21 cellular contexts compared by ENCODE assay signal in the genomic region with DNA sequence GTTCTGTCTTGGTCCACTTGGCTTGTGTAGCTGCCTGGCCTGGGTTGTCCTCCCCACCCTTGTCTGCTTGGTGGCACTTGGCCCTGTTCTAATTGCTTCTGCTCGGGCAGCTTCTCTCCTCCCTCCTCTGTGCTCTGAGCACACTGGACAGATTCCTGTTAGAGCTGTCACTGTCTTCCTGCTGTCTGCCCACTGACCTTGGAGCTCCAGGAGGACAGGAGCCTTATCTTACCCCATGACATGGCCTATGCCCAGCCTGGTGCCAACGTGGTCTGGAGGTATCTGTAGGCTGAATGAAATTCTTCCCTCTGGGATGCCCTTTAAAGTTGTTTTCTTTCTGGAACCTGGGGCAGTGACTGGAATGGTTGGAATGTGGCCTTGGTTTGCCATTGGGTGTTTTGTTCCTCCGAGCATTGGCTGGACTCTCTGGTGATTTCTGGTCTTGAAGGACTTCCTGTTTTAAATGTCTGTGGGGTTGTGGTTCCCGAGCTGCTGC.
A peak's percentile ranks its signal among the peaks of the same experiment; 100 is the strongest.
DNase-seq lines count a peak whose midpoint lies in the region; ATAC-seq and TF ChIP-seq lines count a peak whose summit lies in the region.
"Had no signal": no experiment of that assay in that cellular context is flagged by ENCODE, and none has a peak within 500 bp of the region (broad histone marks: within the 10 kb centered on the region; RNA-seq: fewer than 3 reads in every experiment).

No MANE protein-coding gene starts in this region.

- peaks cover 27% of the 10 kb centered on the region for H3K4me1 Mint-ChIP-seq in osteocyte (ENCODE audit: unreplicated experiment)

- intact Hi-C loops in Right ventricle myocardium inferior (cut with DNase I): loop anchor here (5.0 to 10.0 kb wide), 3 partner anchors 93 to 485 kb away; no protein-coding TSS in a partner anchor

- peak; percentile 51 for DNase-seq in GM23248
- DNase-seq in adipocyte (ENCODE audit: low read depth): peak; percentile 33
- no peak for DNase-seq in Right ventricle myocardium inferior (ENCODE audit: missing footprints)
- peak; percentile 60 for DNase-seq in osteocyte (ENCODE audit: extremely low spot score, unreplicated experiment)
- no peak for DNase-seq in NCI-H2196 (lab: John Stamatoyannopoulos, UW; ENCODE audit: unreplicated experiment)
- DNase-seq in NCI-H1092 treated with DMSO at 0.1 percent for 48 hours (lab: John Stamatoyannopoulos, UW): no peak
- no peak for DNase-seq in GM20000 (ENCODE audit: low spot score)
- DNase-seq: activated CD4-positive, alpha-beta T cell treated with anti-CD3 and anti-CD28 coated beads for 4 hours; activated CD8-positive, alpha-beta memory T cell treated with anti-CD3 and anti-CD28 coated beads, Interleukin-2, amount 50 U/mL, for 48 hours; activated naive CD4-positive, alpha-beta T cell treated with Interleukin-2 at 50 U/mL for 16 hours; C1 segment of cervical spinal cord; effector memory CD4-positive, alpha-beta T cell; naive thymus-derived CD4-positive, alpha-beta T cell; NCI-H1694; NCI-H446 treated with DMSO at 0.1 percent for 48 hours; stimulated activated CD4-positive, alpha-beta T cell treated with anti-CD3 and anti-CD28 coated beads, Interleukin-12 subunit alpha, Interleukin-12 subunit beta, amount 100 ng/mL, for 4 hours; stimulated activated naive CD4-positive, alpha-beta T cell; trophoblast cell had no signal

- H3K27ac Mint-ChIP-seq in osteocyte (ENCODE audit: unreplicated experiment): no peak overlapping the region
- H3K27ac Mint-ChIP-seq: naive thymus-derived CD4-positive, alpha-beta T cell had no signal

- H3K9me3 Mint-ChIP-seq in osteocyte (ENCODE audit: unreplicated experiment): no peaks in the 10 kb centered on the region

- 17 to 25% methylated on average over 4 of the region's 4 CpGs for WGBS in GM23248 (ENCODE audit: low coverage in 1 of 2, low lambda C conversion rate in 2 of 2, missing lambda C conversion rate in 2 of 2), 2 experiments

- H3K27ac ChIP-seq in GM23248: no peak overlapping the region
- H3K27ac ChIP-seq: cardiac muscle cell, KMS-11 had no signal

- H3K4me3 ChIP-seq in GM23248 (no peak overlapping the region), adipocyte (ENCODE audit: low read length) (no peak overlapping the region)
- H3K4me3 ChIP-seq: cardiac muscle cell had no signal

- no peaks in the 10 kb centered on the region for H4K20me1 ChIP-seq in GM23248 (ENCODE audit: insufficient read depth)

- peak; percentile 84 for ATAC-seq in Right ventricle myocardium inferior
- no peak for ATAC-seq in activated CD4-positive, CD25-positive, alpha-beta regulatory T cell treated with anti-CD3 and anti-CD28 coated beads, Interleukin-2, amount 50 U/mL, for 24 hours
- ATAC-seq: naive thymus-derived CD4-positive, alpha-beta T cell had no signal

- H3K27me3 Mint-ChIP-seq in osteocyte (ENCODE audit: unreplicated experiment): peaks cover 29% of the 10 kb centered on the region

- no peak overlapping the region for H3K9ac ChIP-seq in GM23248
- no peak overlapping the region for H3K9ac ChIP-seq in adipocyte (ENCODE audit: low read length)
- H3K9ac ChIP-seq: KMS-11 had no signal

- H2AFZ ChIP-seq in GM23248: peak overlapping the region; percentile 15

- H3K79me2 ChIP-seq in GM23248 (ENCODE audit: insufficient read depth): no peaks in the 10 kb centered on the region

- no peaks in the 10 kb centered on the region for H3K9me2 ChIP-seq in GM23248 (ENCODE audit: insufficient read depth)

- H3K36me3 ChIP-seq in GM23248 (ENCODE audit: low read depth) (no peaks in the 10 kb centered on the region), adipocyte (ENCODE audit: control insufficient read depth, insufficient read depth, low read length, severe bottlenecking) (no peaks in the 10 kb centered on the region)
- H3K36me3 ChIP-seq: cardiac muscle cell had no signal

- in situ Hi-C loops in GM23248 (cut with MboI): no loop called here

- H3K4me1 ChIP-seq in GM23248 (ENCODE audit: insufficient read depth): peaks cover 24% of the 10 kb centered on the region
- no peaks in the 10 kb centered on the region for H3K4me1 ChIP-seq in adipocyte (ENCODE audit: control insufficient read depth, insufficient read depth, low read length)

- H3K36me3 Mint-ChIP-seq in osteocyte (ENCODE audit: unreplicated experiment): no peaks in the 10 kb centered on the region
- H3K36me3 Mint-ChIP-seq: naive thymus-derived CD4-positive, alpha-beta T cell had no signal

- no peak overlapping the region for H3K4me3 Mint-ChIP-seq in osteocyte (ENCODE audit: unreplicated experiment)

- TF ChIP-seq CTCF in osteocyte (IDR thresholded peaks at IDR 0.05) (no peak), GM20000 (IDR thresholded peaks at IDR 0.05; ENCODE audit: extremely low read depth, missing control alignments) (no peak)

- H3K27me3 ChIP-seq in GM23248 (replicated peaks; ENCODE audit: insufficient read depth) (0 out of 2 replicates have a peak, but pooled peaks cover 4% of the 10 kb centered on the region), adipocyte (replicated peaks; ENCODE audit: control insufficient read depth, insufficient read depth, low read length) (peaks cover 13% of the 10 kb centered on the region)
- H3K27me3 ChIP-seq: cardiac muscle cell had no signal

- H3F3A ChIP-seq in GM23248 (ENCODE audit: insufficient read depth): peaks cover 8% of the 10 kb centered on the region; the same call in 1 of the 2 replicates

- peak overlapping the region; percentile 44 for H3K4me2 ChIP-seq in GM23248 (ENCODE audit: unreplicated experiment)
- H3K4me2 ChIP-seq: KMS-11 had no signal

- H3K9me3 ChIP-seq in GM23248 (ENCODE audit: low read depth) (no peaks in the 10 kb centered on the region), adipocyte (ENCODE audit: control insufficient read depth, low read length) (no peaks in the 10 kb centered on the region)

Comparison
In these comparisons a context has a peak if more than half of its experiments do, and no peak if none do; other contexts are left out.
1. DNase-seq: peak in GM23248 (single experiment), adipocyte (single experiment) and osteocyte (single experiment); none in Right ventricle myocardium inferior (single experiment), NCI-H2196 (single experiment), NCI-H1092 treated with DMSO at 0.1 percent for 48 hours (single experiment) and GM20000 (single experiment).